Comparison of ENCODE assay signal across 9 cellular contexts in the genomic region with DNA sequence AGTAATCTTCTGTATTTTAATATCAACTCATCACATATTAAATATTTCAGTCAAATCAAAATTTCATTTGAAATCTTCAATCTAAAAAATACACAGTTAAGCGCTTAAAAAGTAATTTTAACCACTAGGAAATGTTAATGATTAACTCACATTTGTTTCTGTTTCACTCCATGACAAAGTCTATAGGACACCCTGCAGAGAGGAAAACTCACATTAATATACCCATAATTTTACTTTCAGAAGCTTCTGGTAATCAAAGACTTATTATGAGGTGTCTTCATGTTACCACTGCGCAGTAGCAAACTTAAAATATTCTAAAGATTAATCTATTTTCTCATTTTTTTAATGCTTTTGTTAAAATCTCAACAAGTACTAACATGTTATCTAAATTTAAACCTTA. TPM values are rescaled to one million over a fixed set of nuclear protein-coding genes. Genes with fewer than 3 reads are reported as not detected.
A peak's percentile ranks its signal among the peaks of the same experiment; 100 is the strongest.
DNase-seq lines count a peak whose midpoint lies in the region; ATAC-seq and TF ChIP-seq lines count a peak whose summit lies in the region.
"Had no signal": no experiment of that assay in that cellular context is flagged by ENCODE, and none has a peak within 500 bp of the region (broad histone marks: within the 10 kb centered on the region; RNA-seq: fewer than 3 reads in every experiment).

No MANE protein-coding gene starts in this region.

- peaks cover 5% of the 10 kb centered on the region for H3K27me3 Mint-ChIP-seq in endodermal cell (ENCODE audit: insufficient read depth)

- H3K4me3 ChIP-seq in BLaER1, result peak overlapping the region; percentile 82
- no peak overlapping the region for H3K4me3 ChIP-seq in IMR-90 (ENCODE audit: insufficient read depth, low read depth, low read length)
- H3K4me3 ChIP-seq in breast epithelium, result peak overlapping the region; percentile 68 to 79 (median 78)
- peak overlapping the region; percentile 92 to 96 for H3K4me3 ChIP-seq in mucosa of rectum (ENCODE audit: low read length in 2 of 2)
- H3K4me3 ChIP-seq in endodermal cell (ENCODE audit: low read length), result no peak overlapping the region

- H3K4me1 Mint-ChIP-seq in endodermal cell, result no peaks in the 10 kb centered on the region

- H3K27ac ChIP-seq in BLaER1 (no peak overlapping the region), IMR-90 (ENCODE audit: insufficient read depth, low read length) (no peak overlapping the region), breast epithelium (no peak overlapping the region), mucosa of rectum (ENCODE audit: low read depth in 2 of 2, low read length in 2 of 2) (peak overlapping the region; percentile 98 to 99), endodermal cell (ENCODE audit: low read depth, low read length) (no peak overlapping the region)

- H3K36me3 ChIP-seq in BLaER1 (no peaks in the 10 kb centered on the region), IMR-90 (ENCODE audit: control insufficient read depth, insufficient read depth, low read length) (no peaks in the 10 kb centered on the region), breast epithelium (no peaks in the 10 kb centered on the region), mucosa of rectum (ENCODE audit: control insufficient read depth in 2 of 2, insufficient read depth in 2 of 2, low read length in 2 of 2) (no peaks in the 10 kb centered on the region), endodermal cell (ENCODE audit: control insufficient read depth, insufficient read depth, low read length) (no peaks in the 10 kb centered on the region)

- H2AK5ac ChIP-seq in IMR-90 (ENCODE audit: low read depth, low read length), result no peak overlapping the region

- H2AK9ac ChIP-seq in IMR-90 (replicated peaks; ENCODE audit: low read depth, low read length, poor library complexity), result no peak overlapping the region

- BruUV-seq in IMR-90 (replicated peaks; lab: Mats Ljungman, UMichigan), result no TSS peak

- in situ Hi-C loops in IMR-90 (cut with MboI; ENCODE audit: low sequenced_read_pairs) (no loop called here), KBM-7 (cut with MboI; ENCODE audit: low pct_unique_long_range_greater_than_20kb, low sequenced_read_pairs) (no loop called here)

- no peak overlapping the region for H2BK20ac ChIP-seq in IMR-90 (ENCODE audit: low read depth, low read length)

- DNase-seq in IMR-90 (no peak), breast epithelium (ENCODE audit: low spot score in 2 of 2) (no peak), KBM-7 (no peak), endodermal cell (no peak), EL (no peak)
- DNase-seq: islet precursor cell had no signal

- H4K91ac ChIP-seq in IMR-90 (ENCODE audit: insufficient read depth, low read depth, low read length), result no peak overlapping the region

- no CpG with 5 or more reads among the region's 2 CpGs for WGBS in IMR-90 (ENCODE audit: extremely low coverage in 2 of 2, insufficient read length in 1 of 2), 2 experiments
- WGBS in endodermal cell (ENCODE audit: insufficient coverage in 1 of 2, insufficient read length in 1 of 2), 2 experiments, result 87 to 100% methylated on average over 1 to 2 of the region's 2 CpGs

- H3K9ac ChIP-seq in BLaER1 (no peak overlapping the region; the same call in 1 of the 2 replicates), IMR-90 (ENCODE audit: low read depth, low read length) (no peak overlapping the region), mucosa of rectum (ENCODE audit: low read depth in 1 of 2, low read length in 2 of 2) (peak overlapping the region; percentile 93), endodermal cell (ENCODE audit: extremely low read depth, low read length, poor library complexity, severe bottlenecking) (no peak overlapping the region)

- no peak overlapping the region for H3K14ac ChIP-seq in IMR-90 (replicated peaks; ENCODE audit: low read depth, low read length)

- H4K20me1 ChIP-seq in BLaER1 (no peaks in the 10 kb centered on the region), IMR-90 (ENCODE audit: insufficient read depth, low read length) (no peaks in the 10 kb centered on the region)

- H3K4me1 ChIP-seq in BLaER1 (peaks cover 14% of the 10 kb centered on the region), IMR-90 (ENCODE audit: control insufficient read depth, insufficient read depth, low read length) (peaks cover 3% of the 10 kb centered on the region), breast epithelium (no peaks in the 10 kb centered on the region), mucosa of rectum (ENCODE audit: control insufficient read depth in 2 of 2, insufficient read depth in 2 of 2, low read length in 2 of 2) (peaks cover 0 to 6% of the 10 kb centered on the region in 2 donors), endodermal cell (ENCODE audit: control insufficient read depth, insufficient read depth, low read length) (no peaks in the 10 kb centered on the region)

- dilution Hi-C loops in IMR-90 (cut with HindIII; ENCODE audit: low sequenced_read_pairs, unreplicated experiment), result no loop called here

- H3K4me2 ChIP-seq in BLaER1 (peak overlapping the region; percentile 79), IMR-90 (ENCODE audit: low read depth, low read length) (no peak overlapping the region)

- no peak overlapping the region for H2AFZ ChIP-seq in IMR-90 (replicated peaks; ENCODE audit: low read length, poor library complexity)

- H3K9me3 ChIP-seq in BLaER1 (peaks cover 17% of the 10 kb centered on the region), IMR-90 (ENCODE audit: control insufficient read depth, insufficient read depth, low read length) (peaks cover 4% of the 10 kb centered on the region), breast epithelium (no peaks in the 10 kb centered on the region), mucosa of rectum (ENCODE audit: control insufficient read depth in 2 of 2, low read length in 2 of 2) (peaks cover 5% of the 10 kb centered on the region in 2 donors), endodermal cell (ENCODE audit: control insufficient read depth, low read length) (no peaks in the 10 kb centered on the region)

- POLR2A ChIA-PET in IMR-90 (lab: Charles Lee; ENCODE audit: unreplicated experiment), result interaction anchor here (0.6 to 1.8 kb wide), 3 partner anchors 41 to 266 kb away, joined by 3 to 12 read pairs (median 5); partner anchors contain the start of gene ZNF518A

- no peak overlapping the region for H3K4ac ChIP-seq in IMR-90 (ENCODE audit: low read depth, low read length)

- ATAC-seq in IMR-90 (ENCODE audit: low read depth) (no peak), GM21825 (IDR thresholded peaks at IDR 0.05; ENCODE audit: unreplicated experiment) (no peak)

- intact Hi-C loops in IMR-90 (cut with micrococcal nuclease) (no loop called here), breast epithelium (cut with DNase I; ENCODE audit: low total_unique reads) (no loop called here)

- no peak overlapping the region for H3K27ac Mint-ChIP-seq in endodermal cell

- CTCF ChIA-PET in IMR-90 (lab: Yijun Ruan, JAX), result no interaction called here

- no peaks in the 10 kb centered on the region; a peak in 1 of 4 replicates for H3K79me1 ChIP-seq in IMR-90 (ENCODE audit: low read depth in 1 of 2, low read length in 2 of 2)

- H4K5ac ChIP-seq in IMR-90 (ENCODE audit: low read depth, low read length), result no peak overlapping the region

- H3K27me3 ChIP-seq in BLaER1 (no peaks in the 10 kb centered on the region), IMR-90 (ENCODE audit: control insufficient read depth, insufficient read depth, low read length) (no peaks in the 10 kb centered on the region; the same call in 1 of the 2 replicates), breast epithelium (peaks cover 0 to 22% of the 10 kb centered on the region in 2 donors), mucosa of rectum (ENCODE audit: control insufficient read depth in 2 of 2, insufficient read depth in 2 of 2, low read length in 2 of 2) (peaks cover 5 to 15% of the 10 kb centered on the region in 2 donors), endodermal cell (ENCODE audit: control insufficient read depth, insufficient read depth, low read length, poor library complexity, severe bottlenecking) (no peaks in the 10 kb centered on the region)

- no peak overlapping the region for H2BK15ac ChIP-seq in IMR-90 (ENCODE audit: low read depth, low read length)

- no peak for TF ChIP-seq CTCF in IMR-90 (conservative IDR thresholded peaks at IDR 0.05; ENCODE audit: low read depth, low read length)
- no peak for TF ChIP-seq CTCF in breast epithelium (IDR thresholded peaks at IDR 0.05)
- TF ChIP-seq CTCF in endodermal cell (conservative IDR thresholded peaks at IDR 0.05), result no peak

- H3K4me3 Mint-ChIP-seq in endodermal cell, result no peak overlapping the region

- peaks cover 4% of the 10 kb centered on the region; the same call in 1 of the 2 replicates for H3K9me1 ChIP-seq in IMR-90 (ENCODE audit: insufficient read depth, low read length)

- no peaks in the 10 kb centered on the region for H3K36me3 Mint-ChIP-seq in endodermal cell (ENCODE audit: low read depth)

- no peak overlapping the region for H3K56ac ChIP-seq in IMR-90 (ENCODE audit: extremely low read depth, insufficient read depth, low read length)

- H3K23ac ChIP-seq in IMR-90 (ENCODE audit: low read depth, low read length), result no peak overlapping the region

- no peak overlapping the region for H2BK5ac ChIP-seq in IMR-90 (ENCODE audit: low read depth, low read length, poor library complexity, severe bottlenecking)

- no peak overlapping the region for H2BK120ac ChIP-seq in IMR-90 (ENCODE audit: low read depth, low read length)

- H3K18ac ChIP-seq in IMR-90 (ENCODE audit: low read depth, low read length), result no peak overlapping the region

- peak overlapping the region; percentile 95 to 100; a peak in 2 of 4 replicates for H4K8ac ChIP-seq in IMR-90 (ENCODE audit: low read depth in 2 of 2, low read length in 2 of 2)

- TF ChIP-seq RAD21 in IMR-90 (IDR thresholded peaks at IDR 0.05; ENCODE audit: low read length), result no peak

- TF ChIP-seq POLR2A in IMR-90 (IDR thresholded peaks at IDR 0.05; ENCODE audit: low read depth, low read length), result no peak
- TF ChIP-seq POLR2A in breast epithelium (IDR thresholded peaks at IDR 0.05), result no peak

- H3K9me3 Mint-ChIP-seq in endodermal cell, result no peaks in the 10 kb centered on the region

TF ChIP-seq in IMR-90, 13 proteins besides CTCF, POLR2A, EP300 and RAD21 (continues in another document):
- no peak for TF ChIP-seq MAZ (IDR thresholded peaks at IDR 0.05; ENCODE audit: borderline replicate concordance, low read depth, low read length)
- TF ChIP-seq MAFK (IDR thresholded peaks at IDR 0.05; ENCODE audit: low read depth, low read length), result no peak

RNA-seq across cellular contexts. Expression of gene ZNF518A, which starts 41.0 kb away (rescaled TPM):
- total RNA-seq in IMR-90 (2012; rRNA removed) (7.9 and 10.0 TPM in 2 replicates), breast epithelium (10 to 100 TPM; 18.1 to 33.7 (median 22.9) TPM), endodermal cell (10 to 100 TPM; 43.3 to 45.7 TPM)
- 1.8 and 2.1 TPM in 2 replicates for polyA plus RNA-seq in IMR-90 (2012; rRNA removed)
- 0.15 and 0.22 TPM in 2 replicates for polyA plus RNA-seq in IMR-90 (2012; cell fraction: cytosol; rRNA removed)
- polyA plus RNA-seq in IMR-90 (2012; cell fraction: nucleus; rRNA removed; ENCODE audit: low replicate concordance), result 0.64 and 10.2 TPM in 2 replicates
- polyA plus RNA-seq in endodermal cell (2013, experiment 1 of 2), result 21.4 TPM
- polyA plus RNA-seq in endodermal cell (2013, experiment 2 of 2), result 22.1 TPM

RNA-seq across cellular contexts. Expression of gene CCNJ, which starts 45.7 kb away (rescaled TPM):
- total RNA-seq in IMR-90 (2012; rRNA removed) (10.0 and 10.3 TPM in 2 replicates), breast epithelium (1 to 10 TPM; 3.8 to 7.2 (median 3.9) TPM), endodermal cell (10 to 100 TPM; 24.4 to 25.7 TPM)
- 4.8 and 5.4 TPM in 2 replicates for polyA plus RNA-seq in IMR-90 (2012; rRNA removed)
- 2.2 and 2.5 TPM in 2 replicates for polyA plus RNA-seq in IMR-90 (2012; cell fraction: cytosol; rRNA removed)
- 5.1 and 9.6 TPM in 2 replicates for polyA plus RNA-seq in IMR-90 (2012; cell fraction: nucleus; rRNA removed; ENCODE audit: low replicate concordance)
- 48.8 TPM for polyA plus RNA-seq in endodermal cell (2013, experiment 1 of 2)
- 45.8 TPM for polyA plus RNA-seq in endodermal cell (2013, experiment 2 of 2)

Comparison
In these comparisons a context has a peak if more than half of its experiments do, and no peak if none do; other contexts are left out.
1. H3K27ac ChIP-seq: peak in mucosa of rectum (2 of 2); none in BLaER1 (single experiment), IMR-90 (single experiment), breast epithelium (0 of 2) and endodermal cell (single experiment).
2. H3K4me3 ChIP-seq: peak in BLaER1 (single experiment), breast epithelium (3 of 3) and mucosa of rectum (2 of 2); none in IMR-90 (single experiment) and endodermal cell (single experiment).
3. H3K9ac ChIP-seq: peak in mucosa of rectum (2 of 2); none in BLaER1 (single experiment), IMR-90 (single experiment) and endodermal cell (single experiment).